In the genomic region with DNA sequence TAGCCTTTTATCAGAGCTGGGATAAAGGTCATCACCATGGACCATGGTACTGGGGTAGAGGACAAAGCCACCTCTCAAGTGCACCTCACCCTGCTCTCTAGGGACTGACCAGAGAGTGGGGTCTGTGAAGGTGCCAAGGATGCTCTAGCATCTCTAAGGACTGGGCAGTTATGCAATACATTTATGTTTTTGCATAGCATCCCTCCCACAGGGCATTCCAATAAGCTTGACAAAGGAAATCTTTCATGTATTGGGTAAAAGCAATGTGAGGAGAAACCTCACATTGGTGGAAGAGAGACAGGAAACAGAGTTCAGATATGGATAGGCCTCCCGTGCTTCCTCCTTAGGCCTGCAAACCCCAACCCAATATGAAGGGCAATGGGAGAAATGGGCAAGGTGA, we compare ENCODE assay signal across 21 cellular contexts.
"Had no signal": no experiment of that assay in that cellular context is flagged by ENCODE, and none has a peak within 500 bp of the region (broad histone marks: within the 10 kb centered on the region; RNA-seq: fewer than 3 reads in every experiment).

No MANE protein-coding gene starts in this region.

- H3K27me3 ChIP-seq: ascending aorta, breast epithelium, esophagus squamous epithelium, right atrium auricular region, upper lobe of right lung had no signal

- ATAC-seq: activated T-cell treated with anti-CD3 and anti-CD28 coated beads, Interleukin-2, amount 50 U/mL, for 4 hours; effector memory CD8-positive, alpha-beta T cell; lower lobe of right lung; stimulated activated effector memory CD8-positive, alpha-beta T cell treated with anti-CD3 and anti-CD28 coated beads, Interleukin-12 subunit alpha, Interleukin-12 subunit beta, amount 100 ng/mL, for 72 hours; upper lobe of right lung had no signal

- DNase-seq: activated CD4-positive, alpha-beta T cell treated with anti-CD3 and anti-CD28 coated beads, Interleukin-2, amount 10 ng/mL, durations not matched to agents 7 days and 5 days; activated CD8-positive, alpha-beta memory T cell treated with anti-CD3 and anti-CD28 coated beads, Interleukin-2, amount 50 U/mL, for 4 hours; activated effector memory CD4-positive, alpha-beta T cell treated with Interleukin-2 at 50 U/mL for 16 hours; activated T-cell treated with anti-CD3 and anti-CD28 coated beads, Interleukin-2, amount 50 U/mL, for 4 hours; effector memory CD8-positive, alpha-beta T cell; esophagus squamous epithelium; glutamatergic neuron; hippocampal formation; lower lobe of right lung; stimulated activated CD4-positive, alpha-beta T cell treated with anti-CD3 and anti-CD28 coated beads, Interleukin-4, amount 100 ng/mL, for 1 hour; T-helper 1 cell; T-helper 9 cell; upper lobe of right lung had no signal

- H3K4me3 ChIP-seq: ascending aorta, breast epithelium, esophagus squamous epithelium, lower lobe of right lung, prostate gland, right atrium auricular region, smooth muscle cell, thoracic aorta, upper lobe of right lung had no signal

- H3K9me3 ChIP-seq: ascending aorta, breast epithelium, esophagus squamous epithelium, lower lobe of right lung, prostate gland, right atrium auricular region, thoracic aorta, upper lobe of right lung had no signal

- H3K36me3 ChIP-seq: ascending aorta, breast epithelium, esophagus squamous epithelium, lower lobe of right lung, prostate gland, right atrium auricular region, thoracic aorta, upper lobe of right lung had no signal

- FAIRE-seq: keratinocyte had no signal

- H3K27ac ChIP-seq: ascending aorta, lower lobe of right lung, prostate gland, right atrium auricular region, thoracic aorta, upper lobe of right lung had no signal

- H3K4me2 ChIP-seq: smooth muscle cell had no signal
